In the genomic region with DNA sequence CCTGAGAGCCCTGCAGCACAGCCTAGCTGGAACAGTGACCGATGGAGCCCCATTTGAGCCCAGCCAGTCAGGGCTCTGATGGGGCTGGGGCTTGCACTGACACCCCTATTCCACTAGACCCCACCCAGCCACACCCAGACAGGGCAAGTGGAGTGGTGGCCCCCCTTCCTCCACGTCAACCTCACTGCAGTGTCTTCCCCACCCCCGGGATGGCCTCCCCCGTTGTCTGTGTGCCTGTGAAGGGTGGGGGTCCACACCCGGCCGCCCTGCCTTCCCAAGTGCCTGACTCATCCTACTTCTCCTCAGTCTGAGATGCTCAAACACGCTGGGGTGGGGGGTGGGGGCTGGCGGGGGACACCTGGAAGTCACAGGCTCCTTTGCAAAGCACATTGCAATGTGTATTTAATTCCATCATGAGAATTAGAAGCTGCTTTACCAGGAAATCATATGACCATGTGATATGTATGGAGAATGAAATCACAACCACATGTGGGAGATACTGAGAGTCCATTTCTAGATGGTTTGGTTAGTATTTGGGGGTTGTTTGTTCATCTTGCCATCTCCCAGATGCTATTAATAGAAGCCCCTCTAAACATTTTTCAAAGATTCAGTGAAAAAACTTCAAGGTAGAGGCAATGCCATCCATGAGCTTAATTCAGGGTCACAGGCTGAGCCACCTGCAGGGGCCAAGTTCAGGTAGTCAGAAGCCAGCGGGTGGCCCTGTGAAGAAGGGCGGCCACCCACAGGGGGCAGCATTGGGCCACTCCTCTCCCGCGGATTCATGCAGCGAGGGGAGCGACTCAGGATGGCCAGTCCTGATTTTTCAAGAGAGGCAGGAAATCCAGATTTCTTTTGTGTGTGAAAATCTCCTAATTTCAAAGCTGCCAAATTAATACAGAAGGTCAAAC, we compare ENCODE assay signal across 8 cellular contexts. TPM values are rescaled to one million over a fixed set of nuclear protein-coding genes. Genes with fewer than 3 reads are reported as not detected.
DNase-seq lines count a peak whose midpoint lies in the region; ATAC-seq and FAIRE-seq lines count a peak whose summit lies in the region.

No MANE protein-coding gene starts in this region.

- H3K27me3 ChIP-seq in mesendoderm (ENCODE audit: insufficient read depth, low read length, poor library complexity) = no peaks in the 10 kb centered on the region

- no peak overlapping the region for H2BK15ac ChIP-seq in mesendoderm (replicated peaks; ENCODE audit: low read depth)

- no peaks in the 10 kb centered on the region for H3K9me3 Mint-ChIP-seq in effector memory CD8-positive, alpha-beta T cell
- no peaks in the 10 kb centered on the region for H3K9me3 Mint-ChIP-seq in stimulated activated naive B cell treated with anti-CD40 and anti-IgM and Interleukin-4, amounts not matched to agents 10 μg/mL and 1 μg/mL and 100 μg/mL, for 72 hours

- H4K5ac ChIP-seq in mesendoderm (ENCODE audit: low read length) = no peak overlapping the region

- DNase-seq in AML-193 (lab: John Stamatoyannopoulos, UW) = peak; percentile 15 to 26
- peak; percentile 75 for DNase-seq in GM19239 (ENCODE audit: insufficient read length, low spot score)
- peak; percentile 21 to 41 for DNase-seq in NCI-H1930 (lab: John Stamatoyannopoulos, UW)
- DNase-seq in activated CD4-positive, alpha-beta T cell treated with anti-CD3 and anti-CD28 coated beads, Interleukin-2, amount 50 U/mL, for 4 hours = peak; percentile 40 to 41
- peak; percentile 41 to 48 (median 43) for DNase-seq in effector memory CD8-positive, alpha-beta T cell
- DNase-seq in mesendoderm = peak; percentile 82
- DNase-seq in stimulated activated naive B cell treated with anti-CD40 and anti-IgM and Interleukin-4, amounts not matched to agents 10 μg/mL and 1 μg/mL and 100 μg/mL, for 72 hours = no peak

- H2BK5ac ChIP-seq in mesendoderm (ENCODE audit: low read length) = no peak overlapping the region

- no peak overlapping the region for H3K18ac ChIP-seq in mesendoderm (ENCODE audit: low read length)

- H3K4me3 ChIP-seq in mesendoderm (ENCODE audit: low read length) = no peak overlapping the region

- H3K4me1 Mint-ChIP-seq in effector memory CD8-positive, alpha-beta T cell (ENCODE audit: low read depth in 2 of 2) = peaks cover 4 to 6% of the 10 kb centered on the region in 2 donors
- H3K4me1 Mint-ChIP-seq in stimulated activated naive B cell treated with anti-CD40 and anti-IgM and Interleukin-4, amounts not matched to agents 10 μg/mL and 1 μg/mL and 100 μg/mL, for 72 hours = peaks cover 4 to 6% of the 10 kb centered on the region in 2 donors

- no peaks in the 10 kb centered on the region for H3K79me2 ChIP-seq in mesendoderm (ENCODE audit: control insufficient read depth, insufficient read depth, low read length)

- H3K27ac Mint-ChIP-seq in effector memory CD8-positive, alpha-beta T cell = peak overlapping the region in 1 of 2 donors; percentile 81
- no peak overlapping the region for H3K27ac Mint-ChIP-seq in stimulated activated naive B cell treated with anti-CD40 and anti-IgM and Interleukin-4, amounts not matched to agents 10 μg/mL and 1 μg/mL and 100 μg/mL, for 72 hours

- ATAC-seq in effector memory CD8-positive, alpha-beta T cell (replicated peaks) = peak; percentile 72
- peak; percentile 66 to 70 for ATAC-seq in stimulated activated naive B cell treated with anti-CD40 and anti-IgM and Interleukin-4, amounts not matched to agents 10 μg/mL and 1 μg/mL and 100 μg/mL, for 72 hours (replicated peaks)
- ATAC-seq in HG03439 (IDR thresholded peaks at IDR 0.05; ENCODE audit: unreplicated experiment) = no peak

- no peak overlapping the region for H3K4me3 Mint-ChIP-seq in effector memory CD8-positive, alpha-beta T cell
- no peak overlapping the region for H3K4me3 Mint-ChIP-seq in stimulated activated naive B cell treated with anti-CD40 and anti-IgM and Interleukin-4, amounts not matched to agents 10 μg/mL and 1 μg/mL and 100 μg/mL, for 72 hours

- H3K27me3 Mint-ChIP-seq in effector memory CD8-positive, alpha-beta T cell = peaks cover 23 to 61% of the 10 kb centered on the region in 2 donors
- peaks cover 58 to 81% of the 10 kb centered on the region in 2 donors for H3K27me3 Mint-ChIP-seq in stimulated activated naive B cell treated with anti-CD40 and anti-IgM and Interleukin-4, amounts not matched to agents 10 μg/mL and 1 μg/mL and 100 μg/mL, for 72 hours

- H3K9ac ChIP-seq in mesendoderm (ENCODE audit: low read length) = no peak overlapping the region

- no peak overlapping the region for H4K8ac ChIP-seq in mesendoderm (ENCODE audit: low read depth, low read length)

- no peak overlapping the region for H2AK5ac ChIP-seq in mesendoderm (ENCODE audit: low read length)

- no peak overlapping the region for H2BK120ac ChIP-seq in mesendoderm (ENCODE audit: low read depth, low read length)

- no peak overlapping the region for H3K4ac ChIP-seq in mesendoderm (ENCODE audit: low read depth, low read length)

- no peaks in the 10 kb centered on the region for H3K4me1 ChIP-seq in mesendoderm (ENCODE audit: control insufficient read depth, low read depth, low read length)

- WGBS in mesendoderm (ENCODE audit: extremely low coverage, insufficient coverage, low lambda C conversion rate) = no CpG with 5 or more reads among the region's 14 CpGs

- H3K36me3 Mint-ChIP-seq in effector memory CD8-positive, alpha-beta T cell (ENCODE audit: insufficient read depth) = no peaks in the 10 kb centered on the region
- H3K36me3 Mint-ChIP-seq in stimulated activated naive B cell treated with anti-CD40 and anti-IgM and Interleukin-4, amounts not matched to agents 10 μg/mL and 1 μg/mL and 100 μg/mL, for 72 hours = no peaks in the 10 kb centered on the region

- FAIRE-seq in GM19239 (lab: Jason Lieb, UNC) = peak; percentile 60

- no peaks in the 10 kb centered on the region for H3K36me3 ChIP-seq in mesendoderm (ENCODE audit: control insufficient read depth, insufficient read depth, low read length)

- peak overlapping the region; percentile 9 for H3K4me2 ChIP-seq in mesendoderm (ENCODE audit: low read length)

- H3K23ac ChIP-seq in mesendoderm (ENCODE audit: low read length) = no peak overlapping the region

- H3K27ac ChIP-seq in mesendoderm (ENCODE audit: low read depth, low read length) = no peak overlapping the region

- peak overlapping the region; percentile 87 for H3K56ac ChIP-seq in mesendoderm (ENCODE audit: low read length)

- H3K79me1 ChIP-seq in mesendoderm (ENCODE audit: low read length) = no peaks in the 10 kb centered on the region

RNA-seq across cellular contexts. Expression of a gene that starts 22.7 kb away (rescaled TPM):
- 20.4 TPM for polyA plus RNA-seq in mesendoderm (2013, experiment 1 of 2)
- 20.2 TPM for polyA plus RNA-seq in mesendoderm (2013, experiment 2 of 2)

RNA-seq across cellular contexts. Expression of a gene that starts 38.3 kb away (rescaled TPM):
- polyA plus RNA-seq in mesendoderm (2013, experiment 1 of 2) = not detected
- 0.01 TPM for polyA plus RNA-seq in mesendoderm (2013, experiment 2 of 2)

RNA-seq across cellular contexts. Expression of a gene that starts 41.3 kb away (rescaled TPM):
- polyA plus RNA-seq in mesendoderm (2013, experiment 1 of 2) = 6.7 TPM
- polyA plus RNA-seq in mesendoderm (2013, experiment 2 of 2) = 6.4 TPM

RNA-seq across cellular contexts. Expression of a gene that starts 57.8 kb away (rescaled TPM):
- 3.5 TPM for polyA plus RNA-seq in mesendoderm (2013, experiment 1 of 2)
- polyA plus RNA-seq in mesendoderm (2013, experiment 2 of 2) = 3.2 TPM
